ENCODE assay signal across 16 cellular contexts in the genomic region with DNA sequence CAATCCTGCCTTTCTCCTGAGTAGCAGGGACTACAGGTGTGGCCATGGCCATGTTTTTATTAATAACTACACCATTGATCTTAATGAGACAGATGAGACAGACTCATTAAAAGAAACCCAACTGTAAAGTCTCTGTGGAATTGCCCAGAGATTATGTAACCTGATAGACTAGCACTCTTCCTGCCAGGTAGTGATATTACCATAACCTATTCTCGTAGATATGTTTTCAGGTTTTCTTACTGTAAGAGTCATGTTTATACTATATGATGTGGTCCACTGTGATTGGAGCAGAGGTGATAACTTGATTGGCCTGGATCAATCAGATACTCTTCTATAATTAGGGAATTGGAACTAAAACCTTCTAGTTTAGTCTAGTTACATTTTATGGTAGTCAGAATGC.
DNase-seq lines count a peak whose midpoint lies in the region; ATAC-seq, FAIRE-seq and TF ChIP-seq lines count a peak whose summit lies in the region.
"Had no signal": no experiment of that assay in that cellular context is flagged by ENCODE, and none has a peak within 500 bp of the region (broad histone marks: within the 10 kb centered on the region; RNA-seq: fewer than 3 reads in every experiment).

No MANE protein-coding gene starts in this region.

- no peak for DNase-seq in GM12878 (ENCODE audit: low read depth, low spot score)
- no peak for DNase-seq in endodermal cell
- DNase-seq in testis = no peak
- no peak for DNase-seq in CD4-positive, alpha-beta memory T cell
- DNase-seq: activated effector memory CD4-positive, alpha-beta T cell treated with anti-CD3 and anti-CD28 coated beads, Interleukin-2, amount 50 U/mL, for 16 hours; cortex of kidney; head of caudate nucleus; NCI-H1436; NCI-H446; uterus had no signal

- H3K4me1 ChIP-seq in BLaER1 treated with 17β-estradiol and CSF1 and Interleukin-3, amounts not matched to agents 10 nM and 100 nM = peaks cover 49 to 89% (median 64%) of the 10 kb centered on the region in 10 experiments
- H3K4me1 ChIP-seq in GM12878 (ENCODE audit: control insufficient read depth, insufficient read depth, low read length) (peaks cover 41% of the 10 kb centered on the region), endodermal cell (ENCODE audit: control insufficient read depth, insufficient read depth, low read length) (no peaks in the 10 kb centered on the region), testis (no peaks in the 10 kb centered on the region)
- H3K4me1 ChIP-seq in CD4-positive, alpha-beta memory T cell (ENCODE audit: insufficient read depth, low read length) = peaks cover 54% of the 10 kb centered on the region
- H3K4me1 ChIP-seq: uterus had no signal

- H3K4me1 Mint-ChIP-seq in endodermal cell = no peaks in the 10 kb centered on the region
- H3K4me1 Mint-ChIP-seq in CD4-positive, alpha-beta memory T cell = peaks cover 9 to 20% (median 16%) of the 10 kb centered on the region in 4 donors

- in situ Hi-C loops in GM12878 (cut with MboI) = no loop called here

- TF ChIP-seq CTCF in GM12878 (IDR thresholded peaks at IDR 0.05 in 2 of 3, conservative IDR thresholded peaks at IDR 0.05 in 1 of 3; ENCODE audit: control insufficient read depth in 2 of 3, extremely low read depth in 1 of 3, insufficient read depth in 1 of 3, low read depth in 3 of 3, low read length in 3 of 3) = no peak
- TF ChIP-seq CTCF in endodermal cell (conservative IDR thresholded peaks at IDR 0.05) = no peak
- no peak for TF ChIP-seq CTCF in testis (IDR thresholded peaks at IDR 0.05)

- H3K4me3 ChIP-seq in BLaER1 treated with 17β-estradiol and CSF1 and Interleukin-3, amounts not matched to agents 10 nM and 100 nM = no peak overlapping the region
- no peak overlapping the region for H3K4me3 ChIP-seq in GM12878
- H3K4me3 ChIP-seq in endodermal cell (ENCODE audit: low read length) = no peak overlapping the region
- no peak overlapping the region for H3K4me3 ChIP-seq in testis
- H3K4me3 ChIP-seq in CD4-positive, alpha-beta memory T cell (ENCODE audit: low read length in 2 of 2) = no peak overlapping the region
- H3K4me3 ChIP-seq: uterus had no signal

- CTCF ChIA-PET in GM12878 (lab: Yijun Ruan, JAX) = interaction anchor here (1.5 kb wide), 1 partner anchor 34 kb away, joined by 3 read pairs; no protein-coding TSS in a partner anchor
- CTCF ChIA-PET in CD4-positive, alpha-beta memory T cell (lab: Charles Lee; ENCODE audit: partially characterized antibody) = no interaction called here

- peaks cover 0 to 14% (median 4%) of the 10 kb centered on the region in 11 experiments; a peak in 10 of 22 replicates for H3K9me3 ChIP-seq in BLaER1 treated with 17β-estradiol and CSF1 and Interleukin-3, amounts not matched to agents 10 nM and 100 nM (replicated peaks in 1 of 11)
- H3K9me3 ChIP-seq in GM12878 (replicated peaks; ENCODE audit: control insufficient read depth, insufficient read depth, low read length) (no peaks in the 10 kb centered on the region), endodermal cell (ENCODE audit: control insufficient read depth, low read length) (no peaks in the 10 kb centered on the region), testis (no peaks in the 10 kb centered on the region)
- H3K9me3 ChIP-seq in CD4-positive, alpha-beta memory T cell (ENCODE audit: control insufficient read depth in 1 of 2, low read length in 2 of 2) = no peaks in the 10 kb centered on the region
- H3K9me3 ChIP-seq: uterus had no signal

- no peaks in the 10 kb centered on the region for H3K27me3 Mint-ChIP-seq in endodermal cell (ENCODE audit: insufficient read depth)
- no peaks in the 10 kb centered on the region for H3K27me3 Mint-ChIP-seq in CD4-positive, alpha-beta memory T cell

- no peaks in the 10 kb centered on the region for H4K20me1 ChIP-seq in BLaER1 treated with 17β-estradiol and CSF1 and Interleukin-3, amounts not matched to agents 10 nM and 100 nM
- no peaks in the 10 kb centered on the region for H4K20me1 ChIP-seq in GM12878 (ENCODE audit: control insufficient read depth, insufficient read depth)

- H3K9me3 Mint-ChIP-seq in endodermal cell = no peaks in the 10 kb centered on the region
- peaks cover 0 to 2% (median 0%) of the 10 kb centered on the region in 8 donors for H3K9me3 Mint-ChIP-seq in CD4-positive, alpha-beta memory T cell

- peak overlapping the region; percentile 41 to 97 (median 77) for H3K4me2 ChIP-seq in BLaER1 treated with 17β-estradiol and CSF1 and Interleukin-3, amounts not matched to agents 10 nM and 100 nM
- no peak overlapping the region for H3K4me2 ChIP-seq in GM12878 (ENCODE audit: control insufficient read depth, insufficient read depth)

- 0 out of 4 replicates have a peak, but pooled peaks have one; percentile 13 to 33 for TF ChIP-seq EP300 in GM12878 (IDR thresholded peaks at IDR 0.05; ENCODE audit: borderline replicate concordance in 1 of 2, control insufficient read depth in 1 of 2, low read depth in 2 of 2, low read length in 2 of 2)

- intact Hi-C loops in GM12878 (cut with micrococcal nuclease; ENCODE audit: unreplicated experiment) (loop anchor here (2.0 to 10.0 kb wide), 5 partner anchors 34 to 266 kb away; a partner anchor contains a TSS), testis (cut with DNase I; ENCODE audit: low total_unique reads) (no loop called here)
- intact Hi-C loops in CD4-positive, alpha-beta memory T cell (cut with micrococcal nuclease) = no loop called here

- SMC1A ChIA-PET in GM12878 (lab: Charles Lee; ENCODE audit: uncharacterized antibody, unreplicated experiment) = interaction anchor here (0.7 to 1.3 kb wide), 11 partner anchors 15 to 129 kb away, joined by 3 to 5 read pairs (median 3); no protein-coding TSS in a partner anchor

- POLR2A ChIA-PET in GM12878 (lab: Charles Lee) = interaction anchor here (1.0 kb wide), 1 partner anchor 9 kb away, joined by 4 read pairs; no protein-coding TSS in a partner anchor
- POLR2A ChIA-PET in CD4-positive, alpha-beta memory T cell (lab: Charles Lee; ENCODE audit: partially characterized antibody) = interaction anchor here (1.0 kb wide), 1 partner anchor 93 kb away, joined by 5 read pairs; a partner anchor contains a TSS

- TF ChIP-seq RAD21 in GM12878 (IDR thresholded peaks at IDR 0.05; ENCODE audit: insufficient read depth, low read depth, low read length) = no peak

- H3K9ac ChIP-seq in BLaER1 treated with 17β-estradiol and CSF1 and Interleukin-3, amounts not matched to agents 10 nM and 100 nM = peak overlapping the region in 4 of 11 experiments; percentile 4 to 87 (median 48); a peak in 5 of 22 replicates
- H3K9ac ChIP-seq in GM12878 (ENCODE audit: control insufficient read depth, insufficient read depth, low read length) = no peak overlapping the region
- H3K9ac ChIP-seq in endodermal cell (ENCODE audit: extremely low read depth, low read length, poor library complexity, severe bottlenecking) = no peak overlapping the region

- RAD21 ChIA-PET in GM12878 (lab: Charles Lee; ENCODE audit: unreplicated experiment) = interaction anchor here (0.7 to 1.7 kb wide), 9 partner anchors 9 to 283 kb away, joined by 3 to 5 read pairs (median 3); a partner anchor contains a TSS

- H3K36me3 Mint-ChIP-seq in endodermal cell (ENCODE audit: low read depth) = no peaks in the 10 kb centered on the region
- H3K36me3 Mint-ChIP-seq in CD4-positive, alpha-beta memory T cell = no peaks in the 10 kb centered on the region

- TF ChIP-seq POLR2A in GM12878 (IDR thresholded peaks at IDR 0.05; ENCODE audit: low read depth, low read length) (no peak), testis (IDR thresholded peaks at IDR 0.05) (no peak)

- H3K79me2 ChIP-seq in GM12878 (ENCODE audit: control insufficient read depth, insufficient read depth, low read length) = no peaks in the 10 kb centered on the region

- FAIRE-seq in GM12878 (lab: Jason Lieb, UNC) = no peak

- BruUV-seq in GM12878 (replicated peaks; lab: Mats Ljungman, UMichigan) = no TSS peak

- WGBS in GM12878 (ENCODE audit: insufficient coverage, insufficient replicate concordance, low lambda C conversion rate, missing lambda C conversion rate) = 5% methylated on average over 1 of the region's 1 CpG
- WGBS in endodermal cell (ENCODE audit: insufficient coverage in 1 of 2, insufficient read length in 1 of 2), 2 experiments = 94% methylated on average over 1 of the region's 1 CpG; no CpG with 5 or more reads in 1 of the 2 experiments
- 75 to 93% methylated on average over 1 of the region's 1 CpG for WGBS in testis, 2 donors

- no peak overlapping the region for H2AFZ ChIP-seq in GM12878 (ENCODE audit: control insufficient read depth, low read depth, low read length)

- H3K4me3 Mint-ChIP-seq in endodermal cell = no peak overlapping the region
- H3K4me3 Mint-ChIP-seq in CD4-positive, alpha-beta memory T cell = peak overlapping the region in 4 of 8 donors; percentile 23 to 68 (median 35)

- ATAC-seq in GM18511 (IDR thresholded peaks at IDR 0.05; ENCODE audit: unreplicated experiment) (peak; percentile 35), HG02981 (IDR thresholded peaks at IDR 0.05; ENCODE audit: unreplicated experiment) (peak; percentile 39), GM12878 (peak; percentile 71), GM18907 (IDR thresholded peaks at IDR 0.05; ENCODE audit: unreplicated experiment) (no peak)
- ATAC-seq: esophagus mucosa had no signal

- no peak overlapping the region for H3K27ac Mint-ChIP-seq in endodermal cell
- peak overlapping the region in 3 of 7 donors; percentile 46 to 56 (median 50) for H3K27ac Mint-ChIP-seq in CD4-positive, alpha-beta memory T cell

- no peaks in the 10 kb centered on the region for H3K36me3 ChIP-seq in BLaER1 treated with 17β-estradiol and CSF1 and Interleukin-3, amounts not matched to agents 10 nM and 100 nM
- no peaks in the 10 kb centered on the region for H3K36me3 ChIP-seq in GM12878 (ENCODE audit: control insufficient read depth in 2 of 2, insufficient read depth in 2 of 2, low read length in 1 of 2)
- no peaks in the 10 kb centered on the region for H3K36me3 ChIP-seq in endodermal cell (ENCODE audit: control insufficient read depth, insufficient read depth, low read length)
- no peaks in the 10 kb centered on the region for H3K36me3 ChIP-seq in testis (ENCODE audit: low read depth, missing control alignments)
- H3K36me3 ChIP-seq in CD4-positive, alpha-beta memory T cell (ENCODE audit: insufficient read depth, low read length) = no peaks in the 10 kb centered on the region
- H3K36me3 ChIP-seq: uterus had no signal

- no peaks in the 10 kb centered on the region for H3K27me3 ChIP-seq in BLaER1 treated with 17β-estradiol and CSF1 and Interleukin-3, amounts not matched to agents 10 nM and 100 nM
- H3K27me3 ChIP-seq in GM12878 (replicated peaks in 1 of 2; ENCODE audit: control insufficient read depth in 2 of 2, insufficient read depth in 2 of 2, low read length in 1 of 2) = no peaks in the 10 kb centered on the region
- H3K27me3 ChIP-seq in endodermal cell (ENCODE audit: control insufficient read depth, insufficient read depth, low read length, poor library complexity, severe bottlenecking) = no peaks in the 10 kb centered on the region
- H3K27me3 ChIP-seq in testis = no peaks in the 10 kb centered on the region
- no peaks in the 10 kb centered on the region for H3K27me3 ChIP-seq in CD4-positive, alpha-beta memory T cell (ENCODE audit: insufficient read depth, low read length)
- H3K27me3 ChIP-seq: uterus had no signal

- H3K27ac ChIP-seq in BLaER1 treated with 17β-estradiol and CSF1 and Interleukin-3, amounts not matched to agents 10 nM and 100 nM = peak overlapping the region; percentile 10 to 96 (median 90); a peak in 21 of 22 replicates
- H3K27ac ChIP-seq in GM12878 (ENCODE audit: control insufficient read depth, insufficient read depth) (no peak overlapping the region), endodermal cell (ENCODE audit: low read depth, low read length) (no peak overlapping the region), testis (no peak overlapping the region)
- no peak overlapping the region for H3K27ac ChIP-seq in CD4-positive, alpha-beta memory T cell (ENCODE audit: low read depth, low read length)
- H3K27ac ChIP-seq: C4-2B, uterus had no signal

Comparison
In these comparisons a context has a peak if more than half of its experiments do, and no peak if none do; other contexts are left out.
1. H3K27ac ChIP-seq: peak in BLaER1 treated with 17β-estradiol and CSF1 and Interleukin-3, amounts not matched to agents 10 nM and 100 nM (11 of 11); none in GM12878 (single experiment), endodermal cell (single experiment), testis (0 of 2) and CD4-positive, alpha-beta memory T cell (single experiment).